16 cellular contexts compared by ENCODE assay signal in genomic region chr4:75172551-75172950, GRCh38.
A peak's percentile ranks its signal among the peaks of the same experiment; 100 is the strongest.
DNase-seq lines count a peak whose midpoint lies in the region; ATAC-seq and TF ChIP-seq lines count a peak whose summit lies in the region.
"Had no signal": no experiment of that assay in that cellular context is flagged by ENCODE, and none has a peak within 500 bp of the region (broad histone marks: within the 10 kb centered on the region; RNA-seq: fewer than 3 reads in every experiment).

No MANE protein-coding gene starts in this region.

- 0 out of 2 replicates have a peak overlapping the region, but pooled peaks have one; percentile 4 for H2AFZ ChIP-seq in MM.1S (ENCODE audit: low read length)

- H3K27me3 Mint-ChIP-seq in type B pancreatic cell, result peaks cover 4% of the 10 kb centered on the region

- H3K4me3 ChIP-seq in MM.1S (ENCODE audit: low read length) (no peak overlapping the region), uterus (no peak overlapping the region)
- H3K4me3 ChIP-seq: breast epithelium, right lobe of liver, SK-N-MC had no signal

- no peaks in the 10 kb centered on the region for H3K36me3 Mint-ChIP-seq in type B pancreatic cell

- DNase-seq in MM.1S (no peak), type B pancreatic cell (ENCODE audit: extremely low spot score, unreplicated experiment) (no peak), uterus (no peak)
- DNase-seq in stimulated activated CD4-positive, alpha-beta T cell treated with anti-CD3 and anti-CD28 coated beads, Interleukin-2, amount 100 ng/mL, for 24 hours, result no peak
- DNase-seq: activated CD4-positive, alpha-beta T cell treated with anti-CD3 and anti-CD28 coated beads for 48 hours; activated effector memory CD4-positive, alpha-beta T cell treated with Interleukin-2 at 50 U/mL for 16 hours; NCI-H1048; NCI-H526; right lobe of liver had no signal

- TF ChIP-seq CTCF in MM.1S (IDR thresholded peaks at IDR 0.05; ENCODE audit: low read length), result no peak
- TF ChIP-seq CTCF in type B pancreatic cell (conservative IDR thresholded peaks at IDR 0.05), result no peak
- TF ChIP-seq CTCF in uterus (IDR thresholded peaks at IDR 0.05), result no peak

- intact Hi-C loops in uterus (cut with DNase I; ENCODE audit: low total_unique reads), result no loop called here

- H3K4me3 Mint-ChIP-seq in type B pancreatic cell, result no peak overlapping the region

- no peaks in the 10 kb centered on the region for H3K27me3 ChIP-seq in MM.1S (replicated peaks; ENCODE audit: insufficient read depth, low read length)
- H3K27me3 ChIP-seq in uterus, result no peaks in the 10 kb centered on the region
- H3K27me3 ChIP-seq: breast epithelium, right lobe of liver had no signal

- H3K4me1 ChIP-seq in MM.1S (ENCODE audit: low read length) (0 out of 2 replicates have a peak, but pooled peaks cover 6% of the 10 kb centered on the region), uterus (no peaks in the 10 kb centered on the region)
- H3K4me1 ChIP-seq: breast epithelium, right lobe of liver had no signal

- no peak overlapping the region for H3K4me2 ChIP-seq in MM.1S (ENCODE audit: low read depth, low read length)

- no peaks in the 10 kb centered on the region for H3K36me3 ChIP-seq in MM.1S (replicated peaks; ENCODE audit: insufficient read depth, low read length)
- no peaks in the 10 kb centered on the region for H3K36me3 ChIP-seq in uterus
- H3K36me3 ChIP-seq: breast epithelium, right lobe of liver had no signal

- no peak overlapping the region for H3K27ac ChIP-seq in MM.1S (ENCODE audit: low read length)
- no peak overlapping the region for H3K27ac ChIP-seq in uterus
- H3K27ac ChIP-seq: breast epithelium, C4-2B, right lobe of liver, SK-N-MC had no signal

- no peaks in the 10 kb centered on the region for H3K79me2 ChIP-seq in MM.1S (ENCODE audit: low read length)

- H3F3A ChIP-seq in MM.1S (ENCODE audit: insufficient read depth, low read length), result no peaks in the 10 kb centered on the region

- peaks cover 21% of the 10 kb centered on the region for H3K4me1 Mint-ChIP-seq in type B pancreatic cell (ENCODE audit: unreplicated experiment)

- H3K9me3 Mint-ChIP-seq in type B pancreatic cell, result no peaks in the 10 kb centered on the region

- no peaks in the 10 kb centered on the region for H4K20me1 ChIP-seq in MM.1S (ENCODE audit: insufficient read depth, low read length)

- H3K9me3 ChIP-seq in MM.1S (replicated peaks; ENCODE audit: insufficient read depth, low read length) (no peaks in the 10 kb centered on the region), uterus (no peaks in the 10 kb centered on the region)
- H3K9me3 ChIP-seq: breast epithelium, right lobe of liver had no signal

- H3K9ac ChIP-seq in MM.1S (ENCODE audit: low read length), result no peak overlapping the region

- no peak for TF ChIP-seq POLR2A in uterus (IDR thresholded peaks at IDR 0.05)

- ATAC-seq in GM18858 (IDR thresholded peaks at IDR 0.05; ENCODE audit: unreplicated experiment), result peak; percentile 97
- peak; percentile 86 for ATAC-seq in GM21390 (IDR thresholded peaks at IDR 0.05; ENCODE audit: unreplicated experiment)
- peak; percentile 88 for ATAC-seq in HG02981 (IDR thresholded peaks at IDR 0.05; ENCODE audit: unreplicated experiment)
- ATAC-seq in GM19324 (IDR thresholded peaks at IDR 0.05; ENCODE audit: low FRiP score, unreplicated experiment), result no peak
- ATAC-seq: right lobe of liver had no signal

- H3K9me2 ChIP-seq in MM.1S (replicated peaks; ENCODE audit: insufficient read depth, low read length), result no peaks in the 10 kb centered on the region

- no peak overlapping the region for H3K27ac Mint-ChIP-seq in type B pancreatic cell
